In genomic region chr9:35071814-35072460, GRCh38 we compare ENCODE assay signal across 8 cellular contexts. TPM values are rescaled to one million over a fixed set of nuclear protein-coding genes. Genes with fewer than 3 reads are reported as not detected.
DNase-seq lines count a peak whose midpoint lies in the region; ATAC-seq, FAIRE-seq and TF ChIP-seq lines count a peak whose summit lies in the region.

No MANE protein-coding gene starts in this region.

- no peak overlapping the region; the same call in 1 of the 2 replicates for H2AFZ ChIP-seq in SK-N-SH (ENCODE audit: low read depth)

- peak overlapping the region; percentile 100 for H3K9ac ChIP-seq in SK-N-SH

- peaks cover 24% of the 10 kb centered on the region for H3F3A ChIP-seq in SK-N-SH (replicated peaks; ENCODE audit: insufficient read depth)

- H3K9me3 Mint-ChIP-seq in activated naive CD8-positive, alpha-beta T cell (ENCODE audit: low read depth): no peaks in the 10 kb centered on the region

- no peaks in the 10 kb centered on the region for H3K9me2 ChIP-seq in SK-N-SH

- no peak for TF ChIP-seq RAD21 in SK-N-SH (IDR thresholded peaks at IDR 0.05; ENCODE audit: low read length)

- POLR2A ChIA-PET in SK-N-SH (lab: Yijun Ruan, JAX): interaction anchor here (0.6 to 2.6 kb wide), 18 partner anchors 8 to 501 kb away, joined by 3 to 16 read pairs (median 4); partner anchors contain the start of genes DNAJB5, FANCG, PIGO and STOML2

- intact Hi-C loops in Right ventricle myocardium inferior (cut with DNase I) (loop anchor here (2.0 kb wide), 3 partner anchors 25 to 83 kb away; partner anchors contain the start of genes DNAJB5 and PIGO), pancreas (cut with DNase I) (no loop called here), thyroid gland (cut with DNase I) (loop anchor here (5.0 kb wide), 1 partner anchor 80 kb away; no protein-coding TSS in a partner anchor)

- H4K20me1 ChIP-seq in SK-N-SH (ENCODE audit: insufficient read depth): peaks cover 54% of the 10 kb centered on the region

- TF ChIP-seq POLR2A in H54 (IDR thresholded peaks at IDR 0.05; ENCODE audit: low read depth, low read length) (no peak), thyroid gland (IDR thresholded peaks at IDR 0.05) (peak in 1 of 2 donors; percentile 27)

- TF ChIP-seq CTCF in LNCAP (IDR thresholded peaks at IDR 0.05) (peak; percentile 41), SK-N-SH (IDR thresholded peaks at IDR 0.05) (peak; percentile 43), pancreas (IDR thresholded peaks at IDR 0.05) (peak in 1 of 4 donors; percentile 6), thyroid gland (IDR thresholded peaks at IDR 0.05) (peak in 2 of 6 experiments; percentile 10 to 26)

- H3K79me2 ChIP-seq in SK-N-SH (ENCODE audit: insufficient read depth): peaks cover 54% of the 10 kb centered on the region

- H3K4me1 ChIP-seq in SK-N-SH (ENCODE audit: control insufficient read depth in 1 of 2, insufficient read depth in 2 of 2, low read depth in 1 of 2, low read length in 1 of 2): peaks cover 21 to 22% of the 10 kb centered on the region in 2 experiments
- H3K4me1 ChIP-seq in pancreas: peaks cover 18 to 24% (median 19%) of the 10 kb centered on the region in 3 donors
- peaks cover 22 to 32% of the 10 kb centered on the region in 2 donors for H3K4me1 ChIP-seq in thyroid gland

- H3K4me1 Mint-ChIP-seq in activated naive CD8-positive, alpha-beta T cell (ENCODE audit: low read depth): peaks cover 50% of the 10 kb centered on the region

- no peaks in the 10 kb centered on the region for H3K9me3 ChIP-seq in SK-N-SH
- H3K9me3 ChIP-seq in pancreas: no peaks in the 10 kb centered on the region
- H3K9me3 ChIP-seq in thyroid gland: no peaks in the 10 kb centered on the region

- H3K27ac ChIP-seq in SK-N-SH (ENCODE audit: low read depth in 2 of 2, low read length in 1 of 2) (peak overlapping the region; percentile 97 to 100), pancreas (peak overlapping the region; percentile 97 to 99 (median 99)), thyroid gland (peak overlapping the region; percentile 96 to 100 (median 100))

- no peak for TF ChIP-seq EP300 in SK-N-SH (IDR thresholded peaks at IDR 0.05; ENCODE audit: borderline replicate concordance in 1 of 2, low read depth in 1 of 2, low read length in 1 of 2)

- H3K4me3 Mint-ChIP-seq in activated naive CD8-positive, alpha-beta T cell: peak overlapping the region; percentile 95

- CTCF ChIA-PET in SK-N-SH (lab: Yijun Ruan, JAX): interaction anchor here (1.0 to 3.2 kb wide), 7 partner anchors 9 to 80 kb away, joined by 3 to 19 read pairs (median 4); partner anchors contain the start of genes FANCG and PIGO

- DNase-seq in GM03348 (ENCODE audit: low spot score) (peak; percentile 93), H54 (ENCODE audit: insufficient read length, low spot score) (peak; percentile 42), SK-N-SH (peak; percentile 92), Right ventricle myocardium inferior (ENCODE audit: missing footprints) (peak; percentile 96), pancreas (peak; percentile 77 to 91 (median 84)), thyroid gland (peak; percentile 87 to 90)

- ATAC-seq in Right ventricle myocardium inferior (peak; percentile 83), pancreas (peak; percentile 74 to 79 (median 79))

- H3K4me3 ChIP-seq in SK-N-SH (ENCODE audit: low read depth in 2 of 2, low read length in 1 of 2) (peak overlapping the region; percentile 89 to 97), pancreas (peak overlapping the region; percentile 87 to 98 (median 92)), thyroid gland (replicated peaks in 1 of 3) (peak overlapping the region; percentile 82 to 100 (median 98))

- FAIRE-seq in H54 (lab: Jason Lieb, UNC) (no peak), pancreas (lab: Jason Lieb, UNC) (no peak)

- H3K27me3 ChIP-seq in SK-N-SH (ENCODE audit: insufficient read depth) (no peaks in the 10 kb centered on the region), pancreas (no peaks in the 10 kb centered on the region), thyroid gland (no peaks in the 10 kb centered on the region)

- 0% methylated on average over 18 of the region's 79 CpGs for WGBS in SK-N-SH (ENCODE audit: low lambda C conversion rate)
- 0% methylated on average over 66 to 79 of the region's 79 CpGs for WGBS in pancreas, 2 donors
- 0% methylated on average over 5 to 8 of the region's 79 CpGs for WGBS in thyroid gland, 2 donors

- H3K27me3 Mint-ChIP-seq in activated naive CD8-positive, alpha-beta T cell: no peaks in the 10 kb centered on the region

- H3K4me2 ChIP-seq in SK-N-SH: peak overlapping the region; percentile 95

- peak overlapping the region; percentile 95 for H3K27ac Mint-ChIP-seq in activated naive CD8-positive, alpha-beta T cell

- H3K36me3 ChIP-seq in SK-N-SH (replicated peaks in 1 of 2; ENCODE audit: control insufficient read depth in 1 of 2, insufficient read depth in 2 of 2, low read length in 1 of 2) (peaks cover 30 to 48% of the 10 kb centered on the region in 2 experiments), pancreas (peaks cover 7 to 12% (median 7%) of the 10 kb centered on the region in 3 donors), thyroid gland (peaks cover 9 to 15% of the 10 kb centered on the region in 2 donors)

- peaks cover 12% of the 10 kb centered on the region for H3K36me3 Mint-ChIP-seq in activated naive CD8-positive, alpha-beta T cell

TF ChIP-seq in SK-N-SH, 30 proteins besides CTCF, POLR2A, EP300 and RAD21 (continues in another document):
- TF ChIP-seq FOSL2 (IDR thresholded peaks at IDR 0.05; ENCODE audit: borderline replicate concordance, low read depth) (no peak), MXI1 (IDR thresholded peaks at IDR 0.05; ENCODE audit: low read depth, low read length) (peak; percentile 84), RFX5 (IDR thresholded peaks at IDR 0.05; ENCODE audit: low read length) (peak; percentile 78), NRF1 (IDR thresholded peaks at IDR 0.05; ENCODE audit: low read depth, low read length) (peak; percentile 41), MAX (IDR thresholded peaks at IDR 0.05; ENCODE audit: low read depth) (peak; percentile 42; the same call in 1 of the 2 replicates), YY1 (IDR thresholded peaks at IDR 0.05; ENCODE audit: low read depth) (peak; percentile 28; the same call in 1 of the 2 replicates), JUND (IDR thresholded peaks at IDR 0.05) (peak; percentile 5; the same call in 1 of the 2 replicates), SIN3A (IDR thresholded peaks at IDR 0.05; ENCODE audit: borderline replicate concordance, low read depth, low read length) (peak; percentile 83; the same call in 1 of the 2 replicates), RCOR1 (IDR thresholded peaks at IDR 0.05; ENCODE audit: low read length) (no peak)

RNA-seq across cellular contexts. Expression of gene VCP, which starts 0.5 kb away (rescaled TPM):
- polyA plus RNA-seq in SK-N-SH (2012; rRNA removed) (238 and 280 TPM in 2 replicates), pancreas (10 to 100 TPM; 32.5 to 58.3 TPM)
- 165 and 205 TPM in 2 replicates for polyA plus RNA-seq in SK-N-SH (2012; cell fraction: cytosol; rRNA removed)
- 474 and 586 TPM in 2 replicates for polyA plus RNA-seq in SK-N-SH (2012; cell fraction: nucleus; rRNA removed)
- total RNA-seq in Right ventricle myocardium inferior (258 TPM), pancreas (100 to 1,000 TPM in 1 of 6 donors, 10 to 100 TPM in 5; 44.5 to 104 (median 66.7) TPM), thyroid gland (100 to 1,000 TPM; 150 to 260 (median 233) TPM)

RNA-seq across cellular contexts. Expression of gene FANCG, which starts 7.8 kb away (rescaled TPM):
- polyA plus RNA-seq in SK-N-SH (2012; rRNA removed) (25.1 and 25.6 TPM in 2 replicates), pancreas (10 to 100 TPM; 26.3 to 31.1 TPM)
- polyA plus RNA-seq in SK-N-SH (2012; cell fraction: cytosol; rRNA removed): 9.9 and 15.1 TPM in 2 replicates
- 107 and 147 TPM in 2 replicates for polyA plus RNA-seq in SK-N-SH (2012; cell fraction: nucleus; rRNA removed)
- total RNA-seq in Right ventricle myocardium inferior (4.2 TPM), pancreas (10 to 100 TPM in 4 of 6 donors, 1 to 10 TPM in 2; 7.5 to 16.6 (median 10.4) TPM), thyroid gland (10 to 100 TPM in 3 of 4 donors, 1 to 10 TPM in 1; 8.6 to 13.8 (median 11.8) TPM)

RNA-seq across cellular contexts. Expression of gene PIGO, which starts 24.5 kb away (rescaled TPM):
- 31.0 and 38.5 TPM in 2 replicates for polyA plus RNA-seq in SK-N-SH (2012; rRNA removed)
- 14.9 and 20.1 TPM in 2 replicates for polyA plus RNA-seq in SK-N-SH (2012; cell fraction: cytosol; rRNA removed)
- 50.7 and 64.3 TPM in 2 replicates for polyA plus RNA-seq in SK-N-SH (2012; cell fraction: nucleus; rRNA removed)
- 8.5 TPM for total RNA-seq in Right ventricle myocardium inferior
- 10 to 100 TPM; 14.2 to 19.8 (median 16.4) TPM for total RNA-seq in pancreas
- polyA plus RNA-seq in pancreas: 10 to 100 TPM; 20.0 to 26.1 TPM
- total RNA-seq in thyroid gland: 10 to 100 TPM; 20.8 to 50.5 (median 39.4) TPM

RNA-seq across cellular contexts. Expression of gene STOML2, which starts 31.0 kb away (rescaled TPM):
- 229 and 232 TPM in 2 replicates for polyA plus RNA-seq in SK-N-SH (2012; rRNA removed)
- 165 and 201 TPM in 2 replicates for polyA plus RNA-seq in SK-N-SH (2012; cell fraction: cytosol; rRNA removed)
- polyA plus RNA-seq in SK-N-SH (2012; cell fraction: nucleus; rRNA removed): 194 and 206 TPM in 2 replicates
- 156 TPM for total RNA-seq in Right ventricle myocardium inferior
- 10 to 100 TPM; 33.4 to 50.5 (median 45.1) TPM for total RNA-seq in pancreas
- 10 to 100 TPM; 31.2 to 57.6 TPM for polyA plus RNA-seq in pancreas
- 100 to 1,000 TPM in 1 of 4 donors, 10 to 100 TPM in 3; 72.5 to 130 (median 99.8) TPM for total RNA-seq in thyroid gland

RNA-seq across cellular contexts. Expression of gene ATOSB, which starts 43.7 kb away (rescaled TPM):
- polyA plus RNA-seq in SK-N-SH (2012; rRNA removed) (42.6 and 46.0 TPM in 2 replicates), pancreas (1 to 10 TPM; 7.6 to 7.8 TPM)
- 27.4 and 33.7 TPM in 2 replicates for polyA plus RNA-seq in SK-N-SH (2012; cell fraction: cytosol; rRNA removed)
- 53.5 and 64.5 TPM in 2 replicates for polyA plus RNA-seq in SK-N-SH (2012; cell fraction: nucleus; rRNA removed)
- total RNA-seq in Right ventricle myocardium inferior (15.5 TPM), pancreas (1 to 10 TPM; 2.5 to 7.5 (median 3.7) TPM), thyroid gland (10 to 100 TPM in 2 of 4 donors, 1 to 10 TPM in 2; 7.8 to 21.0 (median 11.8) TPM)

Comparison
In these comparisons a context has a peak if more than half of its experiments do, and no peak if none do; other contexts are left out.
1. Peak in every context shown above with its lines: DNase-seq, ATAC-seq, H3K4me3 ChIP-seq and H3K27ac ChIP-seq.
2. DNase-seq: peak in every context shown above with its lines; median percentile 96 in Right ventricle myocardium inferior; 93 in GM03348; 92 in SK-N-SH; 88 in thyroid gland; 84 in pancreas; 42 in H54.
3. intact Hi-C loops: an anchor here in Right ventricle myocardium inferior (2.0 kb wide) and thyroid gland (5.0 kb wide); none called in pancreas.